Comparison of ENCODE assay signal across 30 cellular contexts in genomic region chr4:33065749-33066148, GRCh38.
"Had no signal": no experiment of that assay in that cellular context is flagged by ENCODE, and none has a peak within 500 bp of the region (broad histone marks: within the 10 kb centered on the region; RNA-seq: fewer than 3 reads in every experiment).

No MANE protein-coding gene starts in this region.

- H3K27me3 ChIP-seq: brain microvascular endothelial cell, dorsolateral prefrontal cortex had no signal

- H3K27ac ChIP-seq: brain microvascular endothelial cell, coronary artery, dorsolateral prefrontal cortex had no signal

- H3K27ac Mint-ChIP-seq: activated CD4-positive, alpha-beta memory T cell treated with anti-CD3 and anti-CD28 coated beads for 36 hours; activated CD4-positive, alpha-beta T cell treated with anti-CD3 and anti-CD28 coated beads for 36 hours; activated CD4-positive, alpha-beta T cell treated with anti-CD3 and anti-CD28 coated beads, Interleukin-2, amount 10 ng/mL, durations not matched to agents 24 days and 14 days; activated CD8-positive, alpha-beta memory T cell treated with anti-CD3 and anti-CD28 coated beads, Interleukin-2, amount 10 ng/mL, durations not matched to agents 7 days and 5 days; activated CD8-positive, alpha-beta T cell treated with anti-CD3 and anti-CD28 coated beads, Interleukin-2, amount 10 ng/mL, durations not matched to agents 7 days and 5 days; activated naive CD8-positive, alpha-beta T cell; activated T-helper 17 cell treated with anti-CD3 and anti-CD28 coated beads, Interleukin-2, amount 50 U/mL, for 72 hours; dendritic cell treated with granulocyte-macrophage colony-stimulating factor and Interleukin-4, amounts not matched to agents 40 ng/mL and 50 ng/mL, for 4 days; endodermal cell; T-cell; T-helper 17 cell; T-helper 2 cell treated with Interferon-gamma antibody and Interleukin-4, amounts not matched to agents 5 μg/mL and 100 μg/mL, for 36 hours had no signal

- H3K36me3 ChIP-seq: brain microvascular endothelial cell had no signal

- H3K4me3 Mint-ChIP-seq: activated CD4-positive, alpha-beta memory T cell treated with anti-CD3 and anti-CD28 coated beads for 36 hours; activated CD4-positive, alpha-beta T cell treated with anti-CD3 and anti-CD28 coated beads for 36 hours; activated CD4-positive, alpha-beta T cell treated with anti-CD3 and anti-CD28 coated beads, Interleukin-2, amount 10 ng/mL, durations not matched to agents 24 days and 14 days; activated CD8-positive, alpha-beta memory T cell treated with anti-CD3 and anti-CD28 coated beads, Interleukin-2, amount 10 ng/mL, durations not matched to agents 7 days and 5 days; activated CD8-positive, alpha-beta T cell treated with anti-CD3 and anti-CD28 coated beads, Interleukin-2, amount 10 ng/mL, durations not matched to agents 7 days and 5 days; activated naive CD8-positive, alpha-beta T cell; activated T-cell treated with anti-CD3 and anti-CD28 coated beads, Interleukin-2, amount 50 U/mL, for 4 hours; activated T-helper 17 cell treated with anti-CD3 and anti-CD28 coated beads, Interleukin-2, amount 50 U/mL, for 72 hours; central memory CD8-positive, alpha-beta T cell; dendritic cell treated with granulocyte-macrophage colony-stimulating factor and Interleukin-4, amounts not matched to agents 40 ng/mL and 50 ng/mL, for 4 days; endodermal cell; T-cell; T-helper 17 cell; T-helper 2 cell treated with Interferon-gamma antibody and Interleukin-4, amounts not matched to agents 5 μg/mL and 100 μg/mL, for 36 hours had no signal

- H3K4me1 Mint-ChIP-seq: activated CD4-positive, alpha-beta T cell treated with anti-CD3 and anti-CD28 coated beads for 36 hours; activated CD4-positive, alpha-beta T cell treated with anti-CD3 and anti-CD28 coated beads, Interleukin-2, amount 10 ng/mL, durations not matched to agents 24 days and 14 days; activated CD8-positive, alpha-beta memory T cell treated with anti-CD3 and anti-CD28 coated beads, Interleukin-2, amount 10 ng/mL, durations not matched to agents 7 days and 5 days; activated T-helper 17 cell treated with anti-CD3 and anti-CD28 coated beads, Interleukin-2, amount 50 U/mL, for 72 hours; central memory CD8-positive, alpha-beta T cell; endodermal cell; T-cell; T-helper 17 cell had no signal

- H3K9me3 Mint-ChIP-seq: activated CD4-positive, alpha-beta T cell treated with anti-CD3 and anti-CD28 coated beads, Interleukin-2, amount 10 ng/mL, durations not matched to agents 24 days and 14 days; dendritic cell treated with granulocyte-macrophage colony-stimulating factor and Interleukin-4, amounts not matched to agents 40 ng/mL and 50 ng/mL, for 4 days had no signal

- DNase-seq: activated CD4-positive, alpha-beta memory T cell treated with anti-CD3 and anti-CD28 coated beads for 36 hours; activated CD4-positive, alpha-beta T cell treated with anti-CD3 and anti-CD28 coated beads for 36 hours; activated CD4-positive, alpha-beta T cell treated with anti-CD3 and anti-CD28 coated beads, Interleukin-2, amount 10 ng/mL, durations not matched to agents 24 days and 14 days; activated CD4-positive, CD25-positive, alpha-beta regulatory T cell; activated CD4-positive, CD25-positive, alpha-beta regulatory T cell treated with anti-CD3 and anti-CD28 coated beads, Interleukin-2, amount 50 U/mL, for 72 hours; activated CD8-positive, alpha-beta memory T cell treated with anti-CD3 and anti-CD28 coated beads, Interleukin-2, amount 10 ng/mL, durations not matched to agents 7 days and 5 days; activated CD8-positive, alpha-beta memory T cell treated with anti-CD3 and anti-CD28 coated beads, Interleukin-2, amount 50 U/mL, for 48 hours; activated CD8-positive, alpha-beta T cell treated with anti-CD3 and anti-CD28 coated beads, Interleukin-2, amount 10 ng/mL, durations not matched to agents 7 days and 5 days; activated effector memory CD4-positive, alpha-beta T cell treated with Interleukin-2 at 50 U/mL for 16 hours; activated gamma-delta T cell treated with Interleukin-2 at 50 U/mL for 16 hours; activated naive CD4-positive, alpha-beta T cell treated with anti-CD3 and anti-CD28 coated beads, Interleukin-2, amount 50 U/mL, for 16 hours; activated naive CD4-positive, alpha-beta T cell treated with Interleukin-2 at 50 U/mL for 16 hours; activated T-cell treated with anti-CD3 and anti-CD28 coated beads, Interleukin-2, amount 50 U/mL, for 4 hours; amniotic stem cell; anterior cingulate cortex; brain microvascular endothelial cell; effector memory CD4-positive, alpha-beta T cell; endodermal cell; foreskin fibroblast; head of caudate nucleus; T-cell; T-helper 17 cell had no signal

- H3K36me3 Mint-ChIP-seq: activated CD4-positive, alpha-beta memory T cell treated with anti-CD3 and anti-CD28 coated beads for 36 hours; activated CD8-positive, alpha-beta memory T cell treated with anti-CD3 and anti-CD28 coated beads, Interleukin-2, amount 10 ng/mL, durations not matched to agents 7 days and 5 days; activated naive CD8-positive, alpha-beta T cell; T-cell had no signal

- H3K27me3 Mint-ChIP-seq: activated CD4-positive, alpha-beta memory T cell treated with anti-CD3 and anti-CD28 coated beads for 36 hours; activated CD4-positive, alpha-beta T cell treated with anti-CD3 and anti-CD28 coated beads for 36 hours; activated CD4-positive, alpha-beta T cell treated with anti-CD3 and anti-CD28 coated beads, Interleukin-2, amount 10 ng/mL, durations not matched to agents 24 days and 14 days; activated CD8-positive, alpha-beta memory T cell treated with anti-CD3 and anti-CD28 coated beads, Interleukin-2, amount 10 ng/mL, durations not matched to agents 7 days and 5 days; activated naive CD8-positive, alpha-beta T cell; activated T-helper 17 cell treated with anti-CD3 and anti-CD28 coated beads, Interleukin-2, amount 50 U/mL, for 72 hours; central memory CD8-positive, alpha-beta T cell; dendritic cell treated with granulocyte-macrophage colony-stimulating factor and Interleukin-4, amounts not matched to agents 40 ng/mL and 50 ng/mL, for 4 days; T-cell; T-helper 17 cell had no signal

- ATAC-seq: activated CD4-positive, alpha-beta T cell treated with anti-CD3 and anti-CD28 coated beads for 36 hours; activated CD8-positive, alpha-beta memory T cell treated with anti-CD3 and anti-CD28 coated beads, Interleukin-2, amount 10 ng/mL, durations not matched to agents 7 days and 5 days; activated CD8-positive, alpha-beta T cell treated with anti-CD3 and anti-CD28 coated beads, Interleukin-2, amount 10 ng/mL, durations not matched to agents 7 days and 5 days; activated T-cell treated with anti-CD3 and anti-CD28 coated beads, Interleukin-2, amount 50 U/mL, for 4 hours; activated T-helper 17 cell treated with anti-CD3 and anti-CD28 coated beads, Interleukin-2, amount 50 U/mL, for 72 hours; esophagus mucosa; T-cell; T-helper 17 cell had no signal

- H3K4me3 ChIP-seq: coronary artery, dorsolateral prefrontal cortex had no signal
